ENCODE assay signal across 12 cellular contexts in the genomic region with DNA sequence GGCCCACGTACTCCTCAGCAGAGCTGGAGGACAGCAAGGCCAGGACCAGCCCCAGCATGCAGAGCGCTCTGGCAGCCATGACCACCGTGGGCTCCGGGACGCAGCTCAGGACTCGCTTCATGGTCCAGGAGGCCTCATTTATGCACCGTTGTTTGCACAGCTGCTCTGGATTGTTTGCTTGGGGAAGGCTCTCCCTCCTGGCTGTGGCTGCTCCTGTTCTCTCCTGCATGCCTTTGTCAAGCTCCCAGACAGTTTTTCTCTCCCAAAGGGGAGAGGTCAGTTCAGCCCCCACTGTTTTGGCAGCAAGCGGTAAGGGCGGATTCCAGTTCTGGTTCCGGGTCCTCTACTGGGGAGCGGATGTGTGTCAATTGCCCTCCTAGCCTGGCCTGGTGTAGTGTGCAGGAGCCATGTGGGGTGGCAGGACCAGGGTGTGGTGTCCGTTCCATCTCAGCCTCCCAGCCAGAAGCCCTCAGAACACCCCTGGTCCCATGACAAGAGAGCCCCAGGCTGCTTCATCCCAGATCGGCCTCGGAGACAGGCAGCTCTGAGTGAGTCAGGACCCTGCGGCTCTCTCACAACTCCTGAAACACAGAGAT. TPM values are rescaled to one million over a fixed set of nuclear protein-coding genes. Genes with fewer than 3 reads are reported as not detected.
A peak's percentile ranks its signal among the peaks of the same experiment; 100 is the strongest.
DNase-seq lines count a peak whose midpoint lies in the region; ATAC-seq, FAIRE-seq and TF ChIP-seq lines count a peak whose summit lies in the region.
"Had no signal": no experiment of that assay in that cellular context is flagged by ENCODE, and none has a peak within 500 bp of the region (broad histone marks: within the 10 kb centered on the region; RNA-seq: fewer than 3 reads in every experiment).

A gene with protein sequence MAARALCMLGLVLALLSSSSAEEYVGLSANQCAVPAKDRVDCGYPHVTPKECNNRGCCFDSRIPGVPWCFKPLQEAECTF (minus strand): TSS at position 114 of the 596 bp plus-strand sequence. CDS start 35 bp downstream, at position 79.

- peak; percentile 73 for ATAC-seq in Panc1
- ATAC-seq in HG03469 (IDR thresholded peaks at IDR 0.05; ENCODE audit: unreplicated experiment), result no peak
- ATAC-seq: A549 had no signal

- H3K9me2 ChIP-seq in Karpas-422 (replicated peaks; ENCODE audit: insufficient read depth, low read length), result no peaks in the 10 kb centered on the region

- POLR2A ChIA-PET in Panc1 (lab: Charles Lee), result no interaction called here

- 69 to 74% methylated on average over 12 to 15 of the region's 15 CpGs for WGBS in testis, 2 donors

- CTCF ChIA-PET in Panc1 (lab: Charles Lee), result no interaction called here

- H3K36me3 ChIP-seq in Panc1 (ENCODE audit: control insufficient read depth, insufficient read depth, low read length), result no peaks in the 10 kb centered on the region
- H3K36me3 ChIP-seq in testis (ENCODE audit: low read depth, missing control alignments), result no peaks in the 10 kb centered on the region
- no peaks in the 10 kb centered on the region for H3K36me3 ChIP-seq in Karpas-422 (ENCODE audit: insufficient read depth, low read length)

- H3K27me3 ChIP-seq in Panc1 (ENCODE audit: control insufficient read depth, insufficient read depth, low read length), result no peaks in the 10 kb centered on the region
- no peaks in the 10 kb centered on the region for H3K27me3 ChIP-seq in testis
- H3K27me3 ChIP-seq in Karpas-422 (ENCODE audit: low read length), result no peaks in the 10 kb centered on the region

- peak; percentile 30 for FAIRE-seq in islet of Langerhans (lab: Jason Lieb, UNC)
- FAIRE-seq: A549, endometrium had no signal

- H2AFZ ChIP-seq in Karpas-422 (ENCODE audit: low read length), result no peak within 1 kb of the TSS

- TF ChIP-seq CTCF in Panc1 (IDR thresholded peaks at IDR 0.05) (no peak), testis (IDR thresholded peaks at IDR 0.05) (no peak)

- H3K27ac ChIP-seq in Panc1 (ENCODE audit: low read length), result peak within 1 kb of the TSS; percentile 82
- H3K27ac ChIP-seq in testis, result no peak within 1 kb of the TSS
- no peak within 1 kb of the TSS for H3K27ac ChIP-seq in Karpas-422 (ENCODE audit: low read length)
- H3K27ac ChIP-seq: A549 had no signal

- H3K9ac ChIP-seq in Karpas-422 (ENCODE audit: low read length), result no peak within 1 kb of the TSS

- TF ChIP-seq POLR2A in testis (IDR thresholded peaks at IDR 0.05), result no peak

- no peaks in the 10 kb centered on the region for H3K9me3 ChIP-seq in Panc1 (ENCODE audit: control insufficient read depth, insufficient read depth, low read depth, low read length)
- no peaks in the 10 kb centered on the region for H3K9me3 ChIP-seq in testis
- H3K9me3 ChIP-seq in Karpas-422 (ENCODE audit: low read length), result no peaks in the 10 kb centered on the region
- H3K9me3 ChIP-seq: A549 had no signal

- H3K4me1 ChIP-seq in Panc1 (ENCODE audit: control insufficient read depth, insufficient read depth, low read length), result peaks cover 33% of the 10 kb centered on the region
- peaks cover 24% of the 10 kb centered on the region for H3K4me1 ChIP-seq in testis
- H3K4me1 ChIP-seq in Karpas-422 (ENCODE audit: low read length), result no peaks in the 10 kb centered on the region
- H3K4me1 ChIP-seq: A549 had no signal

- DNase-seq in NCI-H2227 (lab: John Stamatoyannopoulos, UW; ENCODE audit: unreplicated experiment), result peak; percentile 20
- DNase-seq in NCI-H2227 treated with DMSO at 0.1 percent for 48 hours (lab: John Stamatoyannopoulos, UW), result no peak
- no peak for DNase-seq in Panc1 (ENCODE audit: low read depth, low spot score)
- DNase-seq in testis, result no peak
- no peak for DNase-seq in Karpas-422
- no peak for DNase-seq in NCI-H446 (lab: John Stamatoyannopoulos, UW)
- DNase-seq: activated CD4-positive, alpha-beta T cell treated with anti-CD3 and anti-CD28 coated beads for 48 hours had no signal

- H4K20me1 ChIP-seq in Karpas-422 (ENCODE audit: insufficient read depth, low read depth, low read length), result 0 out of 2 replicates have a peak, but pooled peaks cover 5% of the 10 kb centered on the region

- H3K79me2 ChIP-seq in Karpas-422 (ENCODE audit: low read length), result no peaks in the 10 kb centered on the region

- no peak within 1 kb of the TSS for H3K4me3 ChIP-seq in Panc1 (ENCODE audit: low read depth in 2 of 2, low read length in 2 of 2)
- no peak within 1 kb of the TSS for H3K4me3 ChIP-seq in testis
- H3K4me3 ChIP-seq in Karpas-422 (ENCODE audit: low read length), result no peak within 1 kb of the TSS
- H3K4me3 ChIP-seq: A549 had no signal

- intact Hi-C loops in Panc1 (cut with micrococcal nuclease; ENCODE audit: unreplicated experiment), result no loop called here
- intact Hi-C loops in testis (cut with DNase I; ENCODE audit: low total_unique reads), result no loop called here

- BruUV-seq in Panc1 (replicated peaks; lab: Mats Ljungman, UMichigan), result no TSS peak

- H3K4me2 ChIP-seq in Karpas-422 (ENCODE audit: low read depth, low read length, poor library complexity, severe bottlenecking), result no peak within 1 kb of the TSS
- H3K4me2 ChIP-seq: A549 had no signal

- in situ Hi-C loops in Panc1 (cut with HindIII; ENCODE audit: low pct_unique_long_range_greater_than_20kb, low sequenced_read_pairs), result no loop called here

RNA-seq across cellular contexts. Expression of the gene that starts here (rescaled TPM):
- 8.9 TPM for total RNA-seq in Panc1 (2021; ENCODE audit: unreplicated experiment)
- polyA plus RNA-seq in Panc1 (2012; ENCODE audit: insufficient read length), result 40.5 TPM
- total RNA-seq in testis, result 10 to 100 TPM in 1 of 2 donors, 1 to 10 TPM in 1; 3.9 to 12.9 TPM
- polyA plus RNA-seq in testis (ENCODE audit: insufficient read depth, low read depth, low replicate concordance), result 11.5 TPM
- total RNA-seq in Karpas-422 (2014; rRNA removed; shearing (Covaris generic); ENCODE audit: low replicate concordance), result not detected in 2 replicates
- total RNA-seq: mononuclear cell had no signal
